1 cellular context compared by ENCODE assay signal in genomic region chr1:162495531-162496233, GRCh38.
A peak's percentile ranks its signal among the peaks of the same experiment; 100 is the strongest.
TF ChIP-seq lines count a peak whose summit lies in the region.
"Not testable (repeated sequence)": the region's sequence is repeated elsewhere in the genome, so short reads cannot be mapped to it uniquely, and the experiment has no call there.

No MANE protein-coding gene starts in this region.

TF ChIP-seq in K562, 482 proteins besides CTCF, POLR2A, EP300 and RAD21 (continues in another document):
- TF ChIP-seq ZNF583 (CRISPR knock-in tag; IDR thresholded peaks at IDR 0.05) (peak; percentile 94), ZNF507 (tag; conservative IDR thresholded peaks at IDR 0.05) (0 out of 2 replicates have a peak, but pooled peaks have one; percentile 34), ZNF398 (CRISPR knock-in tag; IDR thresholded peaks at IDR 0.05) (peak; percentile 69), TEAD1 (CRISPR knock-in tag; IDR thresholded peaks at IDR 0.05) (peak in 1 of 2 experiments; percentile 53; a peak in 1 of 4 replicates), TEAD2 (tag; IDR thresholded peaks at IDR 0.05) (peak; percentile 69), TSHZ1 (CRISPR knock-in tag; IDR thresholded peaks at IDR 0.05) (peak; percentile 86; the same call in 1 of the 2 replicates), ESRRA (IDR thresholded peaks at IDR 0.05; ENCODE audit: borderline replicate concordance, low read depth) (peak; percentile 92), NR2C1 (tag; IDR thresholded peaks at IDR 0.05) (peak; percentile 89), HSF4 (CRISPR knock-in tag; IDR thresholded peaks at IDR 0.05; ENCODE audit: borderline replicate concordance) (peak; percentile 77; the same call in 1 of the 2 replicates), STAT5A (IDR thresholded peaks at IDR 0.05; ENCODE audit: borderline replicate concordance, low read length) (peak; percentile 79), SMAD3 (CRISPR knock-in tag; conservative IDR thresholded peaks at IDR 0.05) (peak; percentile 75; the same call in 1 of the 2 replicates), DMBX1 (CRISPR knock-in tag; IDR thresholded peaks at IDR 0.05; ENCODE audit: borderline replicate concordance) (peak; percentile 98), GTF2A2 (tag; IDR thresholded peaks at IDR 0.05) (peak; percentile 93), MEF2D (tag; conservative IDR thresholded peaks at IDR 0.05; ENCODE audit: low read depth) (peak; percentile 89), ZBTB11 (CRISPR knock-in tag; IDR thresholded peaks at IDR 0.05) (0 out of 6 replicates have a peak, but pooled peaks of 1 of the 3 experiments have one; percentile 21), ZNF395 (CRISPR knock-in tag; IDR thresholded peaks at IDR 0.05) (peak; percentile 89), ZNF639 (CRISPR knock-in tag; conservative IDR thresholded peaks at IDR 0.05 in 1 of 2, IDR thresholded peaks at IDR 0.05 in 1 of 2) (peak in 1 of 2 experiments; percentile 76; a peak in 2 of 4 replicates), ZNF584 (CRISPR knock-in tag; IDR thresholded peaks at IDR 0.05; ENCODE audit: low read depth) (peak; percentile 53; the same call in 1 of the 2 replicates), HINFP (tag; conservative IDR thresholded peaks at IDR 0.05; ENCODE audit: low read depth) (peak; percentile 72), ZNF589 (CRISPR knock-in tag; IDR thresholded peaks at IDR 0.05; ENCODE audit: low read depth) (peak; percentile 69; the same call in 1 of the 2 replicates), TAF7 (tag; IDR thresholded peaks at IDR 0.05) (0 out of 2 replicates have a peak, but pooled peaks have one; percentile 57), KLF6 (CRISPR knock-in tag; IDR thresholded peaks at IDR 0.05; ENCODE audit: borderline replicate concordance) (peak; percentile 91), PYGO2 (tag; IDR thresholded peaks at IDR 0.05) (peak; percentile 97), IRF9 (tag; IDR thresholded peaks at IDR 0.05) (peak; percentile 94), ZNF644 (tag; IDR thresholded peaks at IDR 0.05; ENCODE audit: low read depth) (peak; percentile 83; the same call in 1 of the 2 replicates), HDAC8 (tag; IDR thresholded peaks at IDR 0.05) (peak; percentile 97), ZNF707 (CRISPR knock-in tag; conservative IDR thresholded peaks at IDR 0.05) (peak; percentile 56; the same call in 1 of the 2 replicates), ZNF740 (tag; IDR thresholded peaks at IDR 0.05) (peak in 1 of 2 experiments; percentile 95; a peak in 2 of 4 replicates), ZNF592 (IDR thresholded peaks at IDR 0.05) (peak; percentile 97), ZBTB34 (CRISPR knock-in tag; IDR thresholded peaks at IDR 0.05) (peak; percentile 65; the same call in 1 of the 2 replicates), CREB3 (tag; conservative IDR thresholded peaks at IDR 0.05; ENCODE audit: low read depth) (peak; percentile 94)
- not testable (repeated sequence) for TF ChIP-seq NR2C1 (IDR thresholded peaks at IDR 0.05); ZNF740 (CRISPR knock-in tag; IDR thresholded peaks at IDR 0.05)
